Comparison of ENCODE assay signal across 1 cellular context in the genomic region with DNA sequence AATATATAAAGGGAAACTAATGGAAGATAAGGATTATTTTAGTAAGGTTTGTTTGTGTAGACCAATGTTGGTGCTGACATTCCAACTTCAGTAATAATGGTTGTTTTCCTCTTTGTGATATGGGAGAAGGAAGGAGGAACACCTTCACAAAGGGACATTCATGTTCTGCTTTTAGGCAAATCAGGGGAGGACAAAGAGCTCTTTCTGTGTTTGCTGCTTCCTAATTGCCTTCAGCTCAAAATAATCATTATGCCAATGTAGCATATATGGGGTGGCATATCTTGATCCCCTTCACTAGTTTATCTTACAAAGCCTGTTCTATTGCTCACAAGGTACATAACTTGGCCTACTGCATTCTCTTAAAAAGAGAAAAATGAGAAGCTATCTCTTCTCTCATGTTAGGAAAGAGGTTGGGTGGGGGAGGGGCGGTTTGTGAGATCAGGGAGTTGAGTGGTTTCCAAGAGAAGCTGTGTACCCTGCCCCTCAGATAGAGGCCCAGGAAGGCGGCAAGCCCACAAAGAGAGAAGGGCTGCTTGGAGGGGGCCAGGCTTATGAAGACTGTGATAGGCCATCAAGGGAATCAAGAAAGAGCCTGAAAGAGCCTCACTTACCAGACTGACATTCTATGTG.
A peak's percentile ranks its signal among the peaks of the same experiment; 100 is the strongest.
TF ChIP-seq lines count a peak whose summit lies in the region.

No MANE protein-coding gene starts in this region.

TF ChIP-seq in HepG2, 621 proteins besides CTCF, POLR2A, EP300 and RAD21 (continued from another document and continues in another):
- no peak for TF ChIP-seq ZNF773 (CRISPR knock-in tag; IDR thresholded peaks at IDR 0.05; ENCODE audit: borderline replicate concordance)
- 0 out of 2 replicates have a peak, but pooled peaks have one; percentile 54 for TF ChIP-seq ZNF3 (CRISPR knock-in tag; IDR thresholded peaks at IDR 0.05)
- no peak for TF ChIP-seq AGO1 (IDR thresholded peaks at IDR 0.05; ENCODE audit: low read depth, low read length, poor library complexity, severe bottlenecking)
- no peak for TF ChIP-seq SMARCE1 (IDR thresholded peaks at IDR 0.05; ENCODE audit: borderline replicate concordance)
- TF ChIP-seq ZNF263 (CRISPR knock-in tag; IDR thresholded peaks at IDR 0.05): no peak
- TF ChIP-seq ZNF598 (CRISPR knock-in tag; IDR thresholded peaks at IDR 0.05; ENCODE audit: borderline replicate concordance): no peak
- TF ChIP-seq ARID4A (CRISPR knock-in tag; IDR thresholded peaks at IDR 0.05; ENCODE audit: borderline replicate concordance): peak; percentile 46; the same call in 1 of the 2 replicates
- peak; percentile 70 for TF ChIP-seq PCBP2 (optimal IDR thresholded peaks at IDR 0.05; ENCODE audit: low read depth, low read length, poor library complexity, severe bottlenecking)
- 0 out of 2 replicates have a peak, but pooled peaks have one; percentile 15 for TF ChIP-seq LCORL (IDR thresholded peaks at IDR 0.05)
- peak; percentile 30; the same call in 1 of the 2 replicates for TF ChIP-seq LCORL (CRISPR knock-in tag; IDR thresholded peaks at IDR 0.05)
- no peak for TF ChIP-seq NFE2L1 (CRISPR knock-in tag; IDR thresholded peaks at IDR 0.05; ENCODE audit: borderline replicate concordance)
- TF ChIP-seq NFYB (CRISPR knock-in tag; IDR thresholded peaks at IDR 0.05): peak; percentile 22; the same call in 1 of the 2 replicates
- TF ChIP-seq SIN3A (IDR thresholded peaks at IDR 0.05; ENCODE audit: borderline replicate concordance, low read depth, low read length): no peak
- TF ChIP-seq ZBTB20 (CRISPR knock-in tag; IDR thresholded peaks at IDR 0.05; ENCODE audit: borderline replicate concordance, low read depth): no peak; the same call in 1 of the 2 replicates
- no peak for TF ChIP-seq SOX6 (IDR thresholded peaks at IDR 0.05)
- TF ChIP-seq SOX6 (CRISPR knock-in tag; IDR thresholded peaks at IDR 0.05): peak; percentile 90
- peak; percentile 72 for TF ChIP-seq TBX2 (CRISPR knock-in tag; IDR thresholded peaks at IDR 0.05; ENCODE audit: borderline replicate concordance)
- peak; percentile 83 for TF ChIP-seq ZKSCAN5 (CRISPR knock-in tag; IDR thresholded peaks at IDR 0.05)
- TF ChIP-seq ZSCAN12 (CRISPR knock-in tag; IDR thresholded peaks at IDR 0.05): no peak
- peak; percentile 70 for TF ChIP-seq FOSL2 (CRISPR knock-in tag; IDR thresholded peaks at IDR 0.05)
- TF ChIP-seq, protein P1, sequence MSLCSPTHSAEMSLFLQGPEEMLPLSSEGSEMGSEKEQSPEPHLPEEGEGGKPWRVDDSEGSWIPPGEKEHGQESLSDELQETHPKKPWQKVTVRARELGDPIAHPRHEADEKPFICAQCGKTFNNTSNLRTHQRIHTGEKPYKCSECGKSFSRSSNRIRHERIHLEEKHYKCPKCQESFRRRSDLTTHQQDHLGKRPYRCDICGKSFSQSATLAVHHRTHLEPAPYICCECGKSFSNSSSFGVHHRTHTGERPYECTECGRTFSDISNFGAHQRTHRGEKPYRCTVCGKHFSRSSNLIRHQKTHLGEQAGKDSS (CRISPR knock-in tag; IDR thresholded peaks at IDR 0.05; ENCODE audit: borderline replicate concordance, low read depth): no peak
- no peak for TF ChIP-seq ZFP36 (IDR thresholded peaks at IDR 0.05; ENCODE audit: borderline replicate concordance, low read depth, low read length, partially characterized antibody)
- no peak for TF ChIP-seq SP4 (CRISPR knock-in tag; IDR thresholded peaks at IDR 0.05)
- no peak for TF ChIP-seq ATM (IDR thresholded peaks at IDR 0.05; ENCODE audit: borderline replicate concordance)
- no peak; the same call in 1 of the 2 replicates for TF ChIP-seq DMAP1 (CRISPR knock-in tag; IDR thresholded peaks at IDR 0.05)
- TF ChIP-seq, protein P2, sequence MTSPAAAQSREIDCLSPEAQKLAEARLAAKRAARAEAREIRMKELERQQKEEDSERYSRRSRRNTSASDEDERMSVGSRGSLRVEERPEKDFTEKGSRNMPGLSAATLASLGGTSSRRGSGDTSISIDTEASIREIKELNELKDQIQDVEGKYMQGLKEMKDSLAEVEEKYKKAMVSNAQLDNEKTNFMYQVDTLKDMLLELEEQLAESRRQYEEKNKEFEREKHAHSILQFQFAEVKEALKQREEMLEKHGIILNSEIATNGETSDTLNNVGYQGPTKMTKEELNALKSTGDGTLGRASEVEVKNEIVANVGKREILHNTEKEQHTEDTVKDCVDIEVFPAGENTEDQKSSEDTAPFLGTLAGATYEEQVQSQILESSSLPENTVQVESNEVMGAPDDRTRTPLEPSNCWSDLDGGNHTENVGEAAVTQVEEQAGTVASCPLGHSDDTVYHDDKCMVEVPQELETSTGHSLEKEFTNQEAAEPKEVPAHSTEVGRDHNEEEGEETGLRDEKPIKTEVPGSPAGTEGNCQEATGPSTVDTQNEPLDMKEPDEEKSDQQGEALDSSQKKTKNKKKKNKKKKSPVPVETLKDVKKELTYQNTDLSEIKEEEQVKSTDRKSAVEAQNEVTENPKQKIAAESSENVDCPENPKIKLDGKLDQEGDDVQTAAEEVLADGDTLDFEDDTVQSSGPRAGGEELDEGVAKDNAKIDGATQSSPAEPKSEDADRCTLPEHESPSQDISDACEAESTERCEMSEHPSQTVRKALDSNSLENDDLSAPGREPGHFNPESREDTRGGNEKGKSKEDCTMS (CRISPR knock-in tag; conservative IDR thresholded peaks at IDR 0.05): no peak
- TF ChIP-seq XBP1 (CRISPR knock-in tag; IDR thresholded peaks at IDR 0.05): no peak
- peak; percentile 77; the same call in 1 of the 2 replicates for TF ChIP-seq ZSCAN9 (CRISPR knock-in tag; IDR thresholded peaks at IDR 0.05; ENCODE audit: borderline replicate concordance)
- peak; percentile 43; the same call in 1 of the 2 replicates for TF ChIP-seq ZNF746 (CRISPR knock-in tag; IDR thresholded peaks at IDR 0.05)
- no peak for TF ChIP-seq ZIK1 (CRISPR knock-in tag; IDR thresholded peaks at IDR 0.05; ENCODE audit: borderline replicate concordance, low read depth)
- TF ChIP-seq ZBTB2 (CRISPR knock-in tag; IDR thresholded peaks at IDR 0.05; ENCODE audit: low read depth): no peak
- TF ChIP-seq HES4 (CRISPR knock-in tag; IDR thresholded peaks at IDR 0.05; ENCODE audit: borderline replicate concordance): no peak
- TF ChIP-seq, protein P3, sequence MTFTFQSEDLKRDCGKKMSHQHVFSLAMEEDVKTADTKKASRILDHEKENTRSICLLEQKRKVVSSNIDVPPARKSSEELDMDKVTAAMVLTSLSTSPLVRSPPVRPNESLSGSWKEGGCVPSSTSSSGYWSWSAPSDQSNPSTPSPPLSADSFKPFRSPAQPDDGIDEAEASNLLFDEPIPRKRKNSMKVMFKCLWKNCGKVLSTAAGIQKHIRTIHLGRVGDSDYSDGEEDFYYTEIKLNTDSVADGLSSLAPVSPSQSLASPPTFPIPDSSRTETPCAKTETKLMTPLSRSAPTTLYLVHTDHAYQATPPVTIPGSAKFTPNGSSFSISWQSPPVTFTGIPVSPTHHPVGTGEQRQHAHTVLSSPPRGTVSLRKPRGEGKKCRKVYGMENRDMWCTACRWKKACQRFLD (CRISPR knock-in tag; IDR thresholded peaks at IDR 0.05; ENCODE audit: borderline replicate concordance): no peak
- peak; percentile 70 for TF ChIP-seq TARDBP (CRISPR knock-in tag; IDR thresholded peaks at IDR 0.05)
- TF ChIP-seq GLI4 (CRISPR knock-in tag; IDR thresholded peaks at IDR 0.05; ENCODE audit: borderline replicate concordance): no peak
- TF ChIP-seq PAF1 (CRISPR knock-in tag; IDR thresholded peaks at IDR 0.05): no peak
- TF ChIP-seq DPF2 (CRISPR knock-in tag; IDR thresholded peaks at IDR 0.05; ENCODE audit: borderline replicate concordance, low read depth): no peak
- TF ChIP-seq MIER2 (CRISPR knock-in tag; IDR thresholded peaks at IDR 0.05): 0 out of 2 replicates have a peak, but pooled peaks have one; percentile 28
- peak; percentile 92 for TF ChIP-seq ISL2 (CRISPR knock-in tag; IDR thresholded peaks at IDR 0.05)
- TF ChIP-seq HNF1B (CRISPR knock-in tag; IDR thresholded peaks at IDR 0.05): peak; percentile 57; the same call in 1 of the 2 replicates
- TF ChIP-seq, protein P4, sequence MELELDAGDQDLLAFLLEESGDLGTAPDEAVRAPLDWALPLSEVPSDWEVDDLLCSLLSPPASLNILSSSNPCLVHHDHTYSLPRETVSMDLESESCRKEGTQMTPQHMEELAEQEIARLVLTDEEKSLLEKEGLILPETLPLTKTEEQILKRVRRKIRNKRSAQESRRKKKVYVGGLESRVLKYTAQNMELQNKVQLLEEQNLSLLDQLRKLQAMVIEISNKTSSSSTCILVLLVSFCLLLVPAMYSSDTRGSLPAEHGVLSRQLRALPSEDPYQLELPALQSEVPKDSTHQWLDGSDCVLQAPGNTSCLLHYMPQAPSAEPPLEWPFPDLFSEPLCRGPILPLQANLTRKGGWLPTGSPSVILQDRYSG (CRISPR knock-in tag; IDR thresholded peaks at IDR 0.05): no peak
- no peak for TF ChIP-seq KLF12 (CRISPR knock-in tag; IDR thresholded peaks at IDR 0.05; ENCODE audit: borderline replicate concordance)
- TF ChIP-seq ZNF501 (CRISPR knock-in tag; IDR thresholded peaks at IDR 0.05): no peak
- TF ChIP-seq, protein P5, sequence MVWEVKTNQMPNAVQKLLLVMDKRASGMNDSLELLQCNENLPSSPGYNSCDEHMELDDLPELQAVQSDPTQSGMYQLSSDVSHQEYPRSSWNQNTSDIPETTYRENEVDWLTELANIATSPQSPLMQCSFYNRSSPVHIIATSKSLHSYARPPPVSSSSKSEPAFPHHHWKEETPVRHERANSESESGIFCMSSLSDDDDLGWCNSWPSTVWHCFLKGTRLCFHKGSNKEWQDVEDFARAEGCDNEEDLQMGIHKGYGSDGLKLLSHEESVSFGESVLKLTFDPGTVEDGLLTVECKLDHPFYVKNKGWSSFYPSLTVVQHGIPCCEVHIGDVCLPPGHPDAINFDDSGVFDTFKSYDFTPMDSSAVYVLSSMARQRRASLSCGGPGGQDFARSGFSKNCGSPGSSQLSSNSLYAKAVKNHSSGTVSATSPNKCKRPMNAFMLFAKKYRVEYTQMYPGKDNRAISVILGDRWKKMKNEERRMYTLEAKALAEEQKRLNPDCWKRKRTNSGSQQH (CRISPR knock-in tag; IDR thresholded peaks at IDR 0.05; ENCODE audit: low read depth): 0 out of 2 replicates have a peak, but pooled peaks have one; percentile 42
- TF ChIP-seq ZNF24 (IDR thresholded peaks at IDR 0.05): no peak
- TF ChIP-seq TOE1 (CRISPR knock-in tag; IDR thresholded peaks at IDR 0.05): peak; percentile 71; the same call in 1 of the 2 replicates
- no peak for TF ChIP-seq ZBTB21 (CRISPR knock-in tag; IDR thresholded peaks at IDR 0.05)
